ENCODE assay signal across 8 cellular contexts in genomic region chr2:127526142-127526939, GRCh38. TPM values are rescaled to one million over a fixed set of nuclear protein-coding genes. Genes with fewer than 3 reads are reported as not detected.
DNase-seq lines count a peak whose midpoint lies in the region; ATAC-seq and TF ChIP-seq lines count a peak whose summit lies in the region.

Gene IWS1, minus strand, starts transcription at chr2:127526489. Its CDS starts 281 bp downstream, at chr2:127526208.

- peak within 1 kb of the TSS; percentile 88 for H3K4me2 ChIP-seq in PC-3 (ENCODE audit: low read length)

- H3K4me3 ChIP-seq in PC-3 (ENCODE audit: low read length) = peak within 1 kb of the TSS; percentile 95
- H3K4me3 ChIP-seq in mucosa of descending colon = peak within 1 kb of the TSS; percentile 68

- DNase-seq in DMS153 (lab: John Stamatoyannopoulos, UW) (peak; percentile 92), PC-3 (peak; percentile 96), activated T-cell treated with anti-CD3 and anti-CD28 coated beads for 48 hours (ENCODE audit: low read depth) (peak; percentile 89), epithelial cell of prostate (ENCODE audit: low read depth, low spot score) (peak; percentile 80), mucosa of descending colon (peak; percentile 95 to 97 (median 96))
- peak; percentile 91 for DNase-seq in stimulated activated CD8-positive, alpha-beta memory T cell treated with anti-CD3 and anti-CD28 coated beads, Interleukin-4, amount 100 ng/mL, for 24 hours (ENCODE audit: low read depth)

- H3K79me2 ChIP-seq in PC-3 (ENCODE audit: low read length) = peaks cover 50% of the 10 kb centered on the region

- H3K9me3 ChIP-seq in PC-3 (ENCODE audit: low read length) (no peaks in the 10 kb centered on the region), mucosa of descending colon (no peaks in the 10 kb centered on the region)

- H2AFZ ChIP-seq in PC-3 (ENCODE audit: low read length) = peak within 1 kb of the TSS; percentile 84

- H4K20me1 ChIP-seq in PC-3 (ENCODE audit: low read length) = peaks cover 7% of the 10 kb centered on the region

- POLR2A ChIA-PET in PC-3 (lab: Charles Lee; ENCODE audit: unreplicated experiment) = interaction anchor here (0.5 to 1.0 kb wide), 10 partner anchors 17 to 434 kb away, joined by 3 to 6 read pairs (median 4); no protein-coding TSS in a partner anchor

- TF ChIP-seq CTCF in PC-3 (conservative IDR thresholded peaks at IDR 0.05; ENCODE audit: low read depth, low read length) (no peak), mucosa of descending colon (IDR thresholded peaks at IDR 0.05) (no peak)

- H3K4me1 ChIP-seq in PC-3 (ENCODE audit: insufficient read depth, low read length) (peaks cover 37% of the 10 kb centered on the region), mucosa of descending colon (ENCODE audit: low read depth) (peaks cover 23% of the 10 kb centered on the region)

- no peak for TF ChIP-seq RAD21 in Ishikawa (IDR thresholded peaks at IDR 0.05; ENCODE audit: low read depth)

- H3K27ac ChIP-seq in PC-3 (ENCODE audit: low read length) (peak within 1 kb of the TSS; percentile 90), epithelial cell of prostate (peak within 1 kb of the TSS; percentile 99)

- no peaks in the 10 kb centered on the region for H3K27me3 ChIP-seq in PC-3 (ENCODE audit: low read length)

- H3F3A ChIP-seq in PC-3 (ENCODE audit: low read length, unreplicated experiment) = no peaks in the 10 kb centered on the region

- no peak for TF ChIP-seq EP300 in Ishikawa (IDR thresholded peaks at IDR 0.05; ENCODE audit: borderline replicate concordance)

- ATAC-seq in GM21576 (IDR thresholded peaks at IDR 0.05; ENCODE audit: unreplicated experiment) = peak; percentile 81
- peak; percentile 86 for ATAC-seq in PC-3
- peak; percentile 89 for ATAC-seq in mucosa of descending colon

- H3K9me2 ChIP-seq in PC-3 (replicated peaks; ENCODE audit: low read length) = peaks cover 5% of the 10 kb centered on the region; the same call in 1 of the 2 replicates

- TSS peak; percentile 94 for BruUV-seq in PC-3 (replicated peaks; lab: Mats Ljungman, UMichigan)

- H3K9ac ChIP-seq in PC-3 (ENCODE audit: low read length) = peak within 1 kb of the TSS; percentile 98

- intact Hi-C loops in PC-3 (cut with micrococcal nuclease) = loop anchor here (1.0 kb wide), 3 partner anchors 18 to 123 kb away; no protein-coding TSS in a partner anchor
- intact Hi-C loops in mucosa of descending colon (cut with DNase I, micrococcal nuclease) = no loop called here

- CTCF ChIA-PET in PC-3 (lab: Charles Lee) = interaction anchor here (1.0 kb wide), 1 partner anchor 65 kb away, joined by 9 read pairs; no protein-coding TSS in a partner anchor

- peaks cover 21% of the 10 kb centered on the region for H3K36me3 ChIP-seq in PC-3 (ENCODE audit: low read depth, low read length)
- H3K36me3 ChIP-seq in mucosa of descending colon (ENCODE audit: low read depth) = no peaks in the 10 kb centered on the region

TF ChIP-seq in Ishikawa, 13 proteins besides CTCF, POLR2A, EP300 and RAD21:
- TF ChIP-seq MAX (IDR thresholded peaks at IDR 0.05) (peak; percentile 79), TCF12 (IDR thresholded peaks at IDR 0.05; ENCODE audit: low read depth) (no peak), REST (IDR thresholded peaks at IDR 0.05; ENCODE audit: low read depth) (no peak), USF1 (IDR thresholded peaks at IDR 0.05) (no peak), CREB1 (IDR thresholded peaks at IDR 0.05; ENCODE audit: low read depth) (peak; percentile 85), CEBPB (IDR thresholded peaks at IDR 0.05) (no peak), EGR1 (IDR thresholded peaks at IDR 0.05) (0 out of 2 replicates have a peak, but pooled peaks have one; percentile 29), NFIC (IDR thresholded peaks at IDR 0.05) (0 out of 2 replicates have a peak, but pooled peaks have one; percentile 32), YY1 (IDR thresholded peaks at IDR 0.05; ENCODE audit: low read depth) (peak; percentile 97), TEAD4 (IDR thresholded peaks at IDR 0.05) (peak; percentile 64), ZBTB7A (IDR thresholded peaks at IDR 0.05; ENCODE audit: low read depth) (no peak; the same call in 1 of the 2 replicates), TAF1 (IDR thresholded peaks at IDR 0.05; ENCODE audit: low read depth) (peak; percentile 94), FOXM1 (IDR thresholded peaks at IDR 0.05; ENCODE audit: borderline replicate concordance, low read depth) (no peak; the same call in 1 of the 2 replicates)

RNA-seq across cellular contexts. Expression of gene IWS1, which starts in this region (rescaled TPM):
- 51.4 and 63.6 TPM in 2 replicates for total RNA-seq in PC-3 (2014; rRNA removed)
- total RNA-seq in mucosa of descending colon = 10 to 100 TPM; 32.3 to 38.4 (median 33.2) TPM

Comparison
In these comparisons a context has a peak if more than half of its experiments do, and no peak if none do; other contexts are left out.
1. Peak in every context shown above with its lines: DNase-seq, ATAC-seq, H3K4me3 ChIP-seq and H3K27ac ChIP-seq.